Comparison of ENCODE assay signal across 8 cellular contexts in the genomic region with DNA sequence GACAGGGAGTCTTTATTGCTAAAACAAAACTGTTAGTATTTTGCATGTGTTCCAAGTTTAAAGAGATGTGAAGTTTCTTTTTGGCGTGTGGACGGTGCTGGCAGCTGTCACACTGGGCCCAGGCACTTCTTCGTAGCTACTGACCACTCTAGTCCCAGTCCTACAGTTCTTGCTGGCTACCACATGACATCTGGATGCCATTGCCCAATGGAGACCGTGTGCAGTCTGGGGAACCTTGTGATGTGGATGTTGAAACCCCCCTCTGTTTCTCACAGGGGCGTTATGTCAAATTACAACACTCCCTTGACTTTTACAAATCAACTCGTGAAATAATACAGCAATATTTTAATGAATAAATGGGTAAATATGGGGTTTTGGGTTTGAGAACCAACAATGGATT. TPM values are rescaled to one million over a fixed set of nuclear protein-coding genes. Genes with fewer than 3 reads are reported as not detected.
DNase-seq lines count a peak whose midpoint lies in the region; ATAC-seq, FAIRE-seq and TF ChIP-seq lines count a peak whose summit lies in the region.

No MANE protein-coding gene starts in this region.

- peak overlapping the region; percentile 96 for H3K27ac Mint-ChIP-seq in activated naive CD8-positive, alpha-beta T cell treated with anti-CD3 and anti-CD28 coated beads for 36 hours

- no peaks in the 10 kb centered on the region for H3K27me3 ChIP-seq in BLaER1 treated with 17β-estradiol and CSF1 and Interleukin-3, amounts not matched to agents 10 nM and 100 nM
- H3K27me3 ChIP-seq in keratinocyte (ENCODE audit: control insufficient read depth, extremely low read depth, insufficient read depth, low read length), result no peaks in the 10 kb centered on the region
- H3K27me3 ChIP-seq in thyroid gland, result no peaks in the 10 kb centered on the region

- peak overlapping the region; percentile 62 to 83 (median 75) for H3K4me3 ChIP-seq in BLaER1 treated with 17β-estradiol and CSF1 and Interleukin-3, amounts not matched to agents 10 nM and 100 nM
- H3K4me3 ChIP-seq in keratinocyte (ENCODE audit: control insufficient read depth in 2 of 3, extremely low read depth in 1 of 3, insufficient read depth in 2 of 3, low read depth in 1 of 3, low read length in 3 of 3) (peak overlapping the region; percentile 58 to 72 (median 59)), thyroid gland (replicated peaks in 1 of 3) (peak overlapping the region in 1 of 3 donors; percentile 52)

- H3K9me3 ChIP-seq in BLaER1 treated with 17β-estradiol and CSF1 and Interleukin-3, amounts not matched to agents 10 nM and 100 nM (replicated peaks in 1 of 11), result no peaks in the 10 kb centered on the region
- H3K9me3 ChIP-seq in keratinocyte (ENCODE audit: control insufficient read depth, low read depth, low read length) (no peaks in the 10 kb centered on the region), thyroid gland (no peaks in the 10 kb centered on the region)

- no peaks in the 10 kb centered on the region for H3K9me1 ChIP-seq in keratinocyte (ENCODE audit: control insufficient read depth, extremely low read depth, insufficient read depth, low read length)

- no peaks in the 10 kb centered on the region for H3K27me3 Mint-ChIP-seq in activated naive CD8-positive, alpha-beta T cell treated with anti-CD3 and anti-CD28 coated beads for 36 hours

- peaks cover 0 to 10% (median 0%) of the 10 kb centered on the region in 11 experiments; a peak in 3 of 22 replicates for H3K36me3 ChIP-seq in BLaER1 treated with 17β-estradiol and CSF1 and Interleukin-3, amounts not matched to agents 10 nM and 100 nM
- H3K36me3 ChIP-seq in keratinocyte (ENCODE audit: control insufficient read depth in 2 of 2, extremely low read depth in 1 of 2, insufficient read depth in 2 of 2, low read length in 2 of 2), result peaks cover 0 to 5% of the 10 kb centered on the region in 2 experiments
- no peaks in the 10 kb centered on the region for H3K36me3 ChIP-seq in thyroid gland

- peak; percentile 25 for ATAC-seq in GM19351 (IDR thresholded peaks at IDR 0.05; ENCODE audit: unreplicated experiment)
- peak; percentile 15 for ATAC-seq in HG03442 (IDR thresholded peaks at IDR 0.05; ENCODE audit: unreplicated experiment)

- intact Hi-C loops in thyroid gland (cut with DNase I), result no loop called here

- peak overlapping the region; percentile 81 to 98 (median 89) for H3K4me2 ChIP-seq in BLaER1 treated with 17β-estradiol and CSF1 and Interleukin-3, amounts not matched to agents 10 nM and 100 nM
- peak overlapping the region; percentile 78 for H3K4me2 ChIP-seq in keratinocyte (ENCODE audit: control insufficient read depth, extremely low read depth, insufficient read depth, low read depth, low read length)

- peaks cover 30% of the 10 kb centered on the region for H3K36me3 Mint-ChIP-seq in activated naive CD8-positive, alpha-beta T cell treated with anti-CD3 and anti-CD28 coated beads for 36 hours

- H2AFZ ChIP-seq in keratinocyte (ENCODE audit: control insufficient read depth, low read length), result peak overlapping the region; percentile 23

- dilution Hi-C loops in keratinocyte (cut with MboI; ENCODE audit: extremely low pct_ligation_motif_present, low sequenced_read_pairs), result no loop called here

- peaks cover 32% of the 10 kb centered on the region for H3K4me1 Mint-ChIP-seq in activated naive CD8-positive, alpha-beta T cell treated with anti-CD3 and anti-CD28 coated beads for 36 hours

- H3K4me3 Mint-ChIP-seq in activated naive CD8-positive, alpha-beta T cell treated with anti-CD3 and anti-CD28 coated beads for 36 hours, result peak overlapping the region; percentile 97

- TF ChIP-seq POLR2A in thyroid gland (IDR thresholded peaks at IDR 0.05), result no peak

- H3K9me3 Mint-ChIP-seq in activated naive CD8-positive, alpha-beta T cell treated with anti-CD3 and anti-CD28 coated beads for 36 hours, result no peaks in the 10 kb centered on the region

- no peak for TF ChIP-seq CTCF in keratinocyte (optimal IDR thresholded peaks at IDR 0.05 in 1 of 3, IDR thresholded peaks at IDR 0.05 in 1 of 3, conservative IDR thresholded peaks at IDR 0.05 in 1 of 3; ENCODE audit: extremely low read depth in 1 of 3, insufficient read depth in 2 of 3, low read length in 3 of 3)
- no peak for TF ChIP-seq CTCF in thyroid gland (IDR thresholded peaks at IDR 0.05)

- no peak for DNase-seq in activated naive CD8-positive, alpha-beta T cell treated with anti-CD3 and anti-CD28 coated beads for 36 hours
- DNase-seq in keratinocyte (ENCODE audit: low read depth, low spot score), result no peak
- peak; percentile 27 to 43 for DNase-seq in thyroid gland
- DNase-seq in activated CD8-positive, alpha-beta memory T cell treated with anti-CD3 and anti-CD28 coated beads, Interleukin-2, amount 50 U/mL, for 48 hours, result no peak
- DNase-seq in RPMI8226, result no peak

- peak overlapping the region; percentile 84 to 93 (median 89); a peak in 21 of 22 replicates for H3K9ac ChIP-seq in BLaER1 treated with 17β-estradiol and CSF1 and Interleukin-3, amounts not matched to agents 10 nM and 100 nM
- peak overlapping the region; percentile 77 for H3K9ac ChIP-seq in keratinocyte (ENCODE audit: control insufficient read depth, extremely low read depth, insufficient read depth, low read length)

- H3K79me2 ChIP-seq in keratinocyte (ENCODE audit: control insufficient read depth, insufficient read depth, low read length), result peaks cover 38% of the 10 kb centered on the region

- FAIRE-seq in keratinocyte (lab: Jason Lieb, UNC), result no peak

- no peaks in the 10 kb centered on the region for H4K20me1 ChIP-seq in BLaER1 treated with 17β-estradiol and CSF1 and Interleukin-3, amounts not matched to agents 10 nM and 100 nM
- no peaks in the 10 kb centered on the region for H4K20me1 ChIP-seq in keratinocyte (ENCODE audit: control insufficient read depth, extremely low read depth, insufficient read depth, low read length)

- WGBS in thyroid gland, 2 donors, result 26 to 27% methylated on average over 6 of the region's 6 CpGs

- peak overlapping the region; percentile 85 to 95 (median 91); a peak in 21 of 22 replicates for H3K27ac ChIP-seq in BLaER1 treated with 17β-estradiol and CSF1 and Interleukin-3, amounts not matched to agents 10 nM and 100 nM
- H3K27ac ChIP-seq in keratinocyte (ENCODE audit: control insufficient read depth, insufficient read depth, low read length) (peak overlapping the region; percentile 86), thyroid gland (peak overlapping the region; percentile 96 to 99 (median 99))

- peaks cover 24 to 34% (median 27%) of the 10 kb centered on the region in 10 experiments for H3K4me1 ChIP-seq in BLaER1 treated with 17β-estradiol and CSF1 and Interleukin-3, amounts not matched to agents 10 nM and 100 nM
- H3K4me1 ChIP-seq in keratinocyte (ENCODE audit: control insufficient read depth, extremely low read depth, insufficient read depth, low read length) (peaks cover 23% of the 10 kb centered on the region), thyroid gland (peaks cover 20 to 33% of the 10 kb centered on the region in 2 donors)

RNA-seq across cellular contexts. Expression of a gene that starts 1.1 kb away (rescaled TPM):
- 10 to 100 TPM; 41.2 to 46.2 TPM for total RNA-seq in activated naive CD8-positive, alpha-beta T cell treated with anti-CD3 and anti-CD28 coated beads for 36 hours
- polyA plus RNA-seq in keratinocyte, result 16.3 to 27.6 TPM (median 18.3 TPM) in 3 replicates
- polyA plus RNA-seq in keratinocyte (2011; ENCODE audit: low read depth), result 30.8 TPM
- 11.1 and 14.2 TPM in 2 replicates for polyA plus RNA-seq in keratinocyte (2011; cell fraction: cytosol; rRNA removed)
- polyA plus RNA-seq in keratinocyte (2011; cell fraction: nucleus; rRNA removed), result 21.7 and 34.2 TPM in 2 replicates
- polyA plus RNA-seq in keratinocyte (2012; ENCODE audit: low replicate concordance), result 11.5 and 27.7 TPM in 2 replicates
- polyA minus RNA-seq in keratinocyte, result 30.6 to 87.4 TPM (median 49.5 TPM) in 3 replicates
- 26.9 TPM for polyA minus RNA-seq in keratinocyte (2011; cell fraction: cytosol; rRNA and poly(A)+ RNA removed)
- polyA minus RNA-seq in keratinocyte (2011; cell fraction: nucleus; rRNA and poly(A)+ RNA removed), result 45.5 and 76.5 TPM in 2 replicates
- 100 to 1,000 TPM in 2 of 4 donors, 10 to 100 TPM in 2; 78.0 to 127 (median 105) TPM for total RNA-seq in thyroid gland

Comparison
In these comparisons a context has a peak if more than half of its experiments do, and no peak if none do; other contexts are left out.
1. DNase-seq: peak in thyroid gland (2 of 2); none in activated naive CD8-positive, alpha-beta T cell treated with anti-CD3 and anti-CD28 coated beads for 36 hours (single experiment), keratinocyte (single experiment), activated CD8-positive, alpha-beta memory T cell treated with anti-CD3 and anti-CD28 coated beads, Interleukin-2, amount 50 U/mL, for 48 hours (single experiment) and RPMI8226 (single experiment).
2. Peak in every context shown above with its lines, with median percentiles within 50 percentile points of each other: H3K27ac ChIP-seq.